9 cellular contexts compared by ENCODE assay signal in the genomic region with DNA sequence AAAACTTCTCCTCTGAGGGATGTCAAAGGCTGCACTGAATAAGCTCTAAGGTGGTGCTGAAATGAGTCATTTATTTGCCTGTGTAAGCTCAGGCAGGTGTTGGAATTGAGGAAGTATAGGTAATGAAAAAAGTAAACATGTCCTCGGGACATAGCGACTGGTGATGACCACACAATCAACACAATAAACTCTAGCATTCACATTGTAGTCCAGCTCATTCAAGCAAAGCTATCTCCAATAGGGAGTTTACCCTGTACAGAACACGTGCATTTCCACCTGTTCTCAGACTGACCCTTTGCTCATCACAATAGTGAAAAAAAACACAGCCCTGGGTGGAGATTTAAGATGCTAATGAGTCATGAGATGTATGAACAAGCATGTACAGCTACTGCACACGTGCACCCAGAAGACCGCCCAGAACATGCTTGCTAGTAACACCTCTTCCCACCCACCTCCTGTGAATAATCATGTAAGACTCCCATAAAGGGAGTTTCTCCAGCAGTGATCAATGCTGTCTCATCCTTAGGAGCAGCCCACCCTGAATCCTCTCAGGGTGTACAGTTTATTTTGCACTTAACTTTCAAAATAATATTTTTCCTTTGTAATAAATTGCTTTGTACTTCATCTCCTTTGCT. TPM values are rescaled to one million over a fixed set of nuclear protein-coding genes. Genes with fewer than 3 reads are reported as not detected.
DNase-seq lines count a peak whose midpoint lies in the region; ATAC-seq and TF ChIP-seq lines count a peak whose summit lies in the region.
"Had no signal": no experiment of that assay in that cellular context is flagged by ENCODE, and none has a peak within 500 bp of the region (broad histone marks: within the 10 kb centered on the region; RNA-seq: fewer than 3 reads in every experiment).

No MANE protein-coding gene starts in this region.

- peaks cover 36% of the 10 kb centered on the region for H3F3A ChIP-seq in PC-9 (ENCODE audit: insufficient read depth, low read depth)

- peaks cover 24% of the 10 kb centered on the region for H3K36me3 Mint-ChIP-seq in CD4-positive, CD25-positive, alpha-beta regulatory T cell

- peak in 2 of 3 donors; percentile 44 to 80 for DNase-seq in CD4-positive, CD25-positive, alpha-beta regulatory T cell
- DNase-seq in PC-9 (peak; percentile 52 to 98), left ventricle myocardium superior (no peak), H7 (no peak)
- peak; percentile 87 for DNase-seq in activated effector memory CD4-positive, alpha-beta T cell treated with anti-CD3 and anti-CD28 coated beads, Interleukin-2, amount 50 U/mL, for 16 hours
- DNase-seq in stimulated activated CD4-positive, alpha-beta T cell treated with anti-CD3 and anti-CD28 coated beads, Interleukin-15, amount 100 ng/mL, for 24 hours: peak; percentile 75

- H3K4me2 ChIP-seq in PC-9: peak overlapping the region; percentile 84

- H3K9me2 ChIP-seq in PC-9 (ENCODE audit: insufficient read depth): no peaks in the 10 kb centered on the region

- peaks cover 15% of the 10 kb centered on the region; the same call in 1 of the 2 replicates for H3K79me2 ChIP-seq in PC-9 (ENCODE audit: low read depth)

- no peaks in the 10 kb centered on the region for H3K9me3 ChIP-seq in CD4-positive, CD25-positive, alpha-beta regulatory T cell (ENCODE audit: control insufficient read depth in 2 of 2, low read length in 2 of 2)
- no peaks in the 10 kb centered on the region for H3K9me3 ChIP-seq in PC-9 (ENCODE audit: insufficient read depth, low read depth)

- peak overlapping the region; percentile 97 for H3K4me3 ChIP-seq in CD4-positive, CD25-positive, alpha-beta regulatory T cell (ENCODE audit: low read depth, low read length)
- H3K4me3 ChIP-seq in PC-9: peak overlapping the region; percentile 52; the same call in 1 of the 2 replicates
- H3K4me3 ChIP-seq in H7 (ENCODE audit: insufficient read depth, low read depth, low read length): no peak overlapping the region

- H3K27ac ChIP-seq in CD4-positive, CD25-positive, alpha-beta regulatory T cell (ENCODE audit: insufficient read depth, low read length, poor library complexity, severe bottlenecking): peak overlapping the region; percentile 91
- H3K27ac ChIP-seq in PC-9: peak overlapping the region; percentile 95

- H3K4me1 ChIP-seq in CD4-positive, CD25-positive, alpha-beta regulatory T cell (ENCODE audit: control insufficient read depth, insufficient read depth, low read length, poor library complexity, severe bottlenecking): peaks cover 58% of the 10 kb centered on the region
- peaks cover 40% of the 10 kb centered on the region for H3K4me1 ChIP-seq in PC-9 (replicated peaks; ENCODE audit: insufficient read depth)

- CTCF ChIA-PET in PC-9 (lab: Charles Lee): interaction anchor here (0.6 to 1.1 kb wide), 4 partner anchors 43 to 349 kb away, joined by 3 to 8 read pairs (median 4); no protein-coding TSS in a partner anchor

- POLR2A ChIA-PET in PC-9 (lab: Charles Lee; ENCODE audit: unreplicated experiment): interaction anchor here (0.6 to 0.7 kb wide), 3 partner anchors 91 to 631 kb away, joined by 3 to 8 read pairs (median 5); partner anchors contain the start of gene MDC1

- H3K27me3 Mint-ChIP-seq in CD4-positive, CD25-positive, alpha-beta regulatory T cell: no peaks in the 10 kb centered on the region

- H3K36me3 ChIP-seq in CD4-positive, CD25-positive, alpha-beta regulatory T cell (ENCODE audit: control insufficient read depth, insufficient read depth, low read length): peaks cover 11% of the 10 kb centered on the region
- no peaks in the 10 kb centered on the region for H3K36me3 ChIP-seq in PC-9 (ENCODE audit: low read depth)
- no peaks in the 10 kb centered on the region for H3K36me3 ChIP-seq in H7 (replicated peaks; ENCODE audit: control insufficient read depth, insufficient read depth, low read length)

- intact Hi-C loops in PC-9 (cut with micrococcal nuclease; ENCODE audit: unreplicated experiment) (loop anchor here (2.0 kb wide), 1 partner anchor 69 kb away; the partner anchor contains the start of gene HLA-C), left ventricle myocardium superior (cut with micrococcal nuclease) (no loop called here)

- no peak for TF ChIP-seq CTCF in PC-9 (conservative IDR thresholded peaks at IDR 0.05)

- H3K4me1 Mint-ChIP-seq in CD4-positive, CD25-positive, alpha-beta regulatory T cell: peaks cover 10 to 69% (median 38%) of the 10 kb centered on the region in 4 donors

- peak; percentile 73 to 76 for ATAC-seq in CD4-positive, CD25-positive, alpha-beta regulatory T cell (ENCODE audit: low read depth in 2 of 2)
- ATAC-seq in GM19468 (IDR thresholded peaks at IDR 0.05; ENCODE audit: extremely low read depth, unreplicated experiment): peak; percentile 26
- peak; percentile 55 for ATAC-seq in HG03571 (IDR thresholded peaks at IDR 0.05; ENCODE audit: unreplicated experiment)
- peak; percentile 18 for ATAC-seq in left ventricle myocardium superior

- no peaks in the 10 kb centered on the region for H3K9me3 Mint-ChIP-seq in CD4-positive, CD25-positive, alpha-beta regulatory T cell

- H4K20me1 ChIP-seq in PC-9 (ENCODE audit: insufficient read depth): no peaks in the 10 kb centered on the region

- H3K4me3 Mint-ChIP-seq in CD4-positive, CD25-positive, alpha-beta regulatory T cell: peak overlapping the region; percentile 86 to 96 (median 90)

- H2AFZ ChIP-seq in PC-9: no peak overlapping the region; the same call in 1 of the 2 replicates

- no peaks in the 10 kb centered on the region for H3K27me3 ChIP-seq in CD4-positive, CD25-positive, alpha-beta regulatory T cell (ENCODE audit: control insufficient read depth, insufficient read depth, low read length)
- no peaks in the 10 kb centered on the region for H3K27me3 ChIP-seq in PC-9 (ENCODE audit: insufficient read depth, low read depth)
- H3K27me3 ChIP-seq in H7 (ENCODE audit: control insufficient read depth, insufficient read depth, low read length): no peaks in the 10 kb centered on the region

- H3K27ac Mint-ChIP-seq in CD4-positive, CD25-positive, alpha-beta regulatory T cell: peak overlapping the region; percentile 96 to 99 (median 98)

- no TSS peak for BruUV-seq in PC-9 (replicated peaks; lab: Mats Ljungman, UMichigan)

RNA-seq across cellular contexts. Expression of gene POU5F1, which starts 33.0 kb away (rescaled TPM):
- total RNA-seq in CD4-positive, CD25-positive, alpha-beta regulatory T cell: not detected
- under 1 TPM in 1 of 4 donors, not detected in 3; 0.27 TPM for polyA plus RNA-seq in CD4-positive, CD25-positive, alpha-beta regulatory T cell
- total RNA-seq in PC-9 (2021) (1.1 and 1.4 TPM in 2 replicates), left ventricle myocardium superior (0.67 TPM)
- total RNA-seq in H7 (2014; rRNA removed; shearing (Covaris generic)): 4,433 and 5,140 TPM in 2 replicates
- total RNA-seq: T-helper 1 cell treated with Interleukin-12 subunit alpha and Interleukin-12 subunit beta and Interleukin-4 antibody, amounts not matched to agents 30 ng/mL and 1 ng/mL, for 36 hours had no signal

RNA-seq across cellular contexts. Expression of gene TCF19, which starts 45.1 kb away (rescaled TPM):
- 10.9 TPM for total RNA-seq in CD4-positive, CD25-positive, alpha-beta regulatory T cell
- polyA plus RNA-seq in CD4-positive, CD25-positive, alpha-beta regulatory T cell: 10 to 100 TPM in 2 of 4 donors, 1 to 10 TPM in 2; 8.3 to 13.3 (median 11.2) TPM
- total RNA-seq in PC-9 (2021): 19.0 and 26.0 TPM in 2 replicates
- total RNA-seq in left ventricle myocardium superior: 5.6 TPM
- 26.8 and 34.3 TPM in 2 replicates for total RNA-seq in H7 (2014; rRNA removed; shearing (Covaris generic))

RNA-seq across cellular contexts. Expression of gene CCHCR1, which starts 45.9 kb away (rescaled TPM):
- 27.2 TPM for total RNA-seq in CD4-positive, CD25-positive, alpha-beta regulatory T cell
- polyA plus RNA-seq in CD4-positive, CD25-positive, alpha-beta regulatory T cell: 1 to 10 TPM; 3.5 to 6.9 (median 6.2) TPM
- total RNA-seq in PC-9 (2021) (60.6 and 69.0 TPM in 2 replicates), left ventricle myocardium superior (11.2 TPM)
- total RNA-seq in H7 (2014; rRNA removed; shearing (Covaris generic)): 54.0 and 74.8 TPM in 2 replicates

Comparison
In these comparisons a context has a peak if more than half of its experiments do, and no peak if none do; other contexts are left out.
1. ATAC-seq: peak in every context shown above with its lines; median percentile 74 in CD4-positive, CD25-positive, alpha-beta regulatory T cell; 55 in HG03571; 26 in GM19468; 18 in left ventricle myocardium superior.
2. DNase-seq: peak in CD4-positive, CD25-positive, alpha-beta regulatory T cell (2 of 3), PC-9 (2 of 2), activated effector memory CD4-positive, alpha-beta T cell treated with anti-CD3 and anti-CD28 coated beads, Interleukin-2, amount 50 U/mL, for 16 hours (single experiment) and stimulated activated CD4-positive, alpha-beta T cell treated with anti-CD3 and anti-CD28 coated beads, Interleukin-15, amount 100 ng/mL, for 24 hours (single experiment); none in left ventricle myocardium superior (single experiment) and H7 (single experiment).
3. RNA of gene POU5F1, which starts 33.0 kb away (total RNA-seq): 4,433 to 5,140 TPM in H7; 1.1 to 1.4 TPM in PC-9, 0.67 TPM in left ventricle myocardium superior (single experiment) and not detected in CD4-positive, CD25-positive, alpha-beta regulatory T cell (single experiment); every median in the first group is over 1,000 times any median in the second.